20 cellular contexts compared by ENCODE assay signal in genomic region chr7:32477649-32477980, GRCh38.
"Had no signal": no experiment of that assay in that cellular context is flagged by ENCODE, and none has a peak within 500 bp of the region (broad histone marks: within the 10 kb centered on the region; RNA-seq: fewer than 3 reads in every experiment).

No MANE protein-coding gene starts in this region.

- H3K36me3 ChIP-seq: left lung, lower lobe of right lung, right lobe of liver, transverse colon had no signal

- ATAC-seq: activated CD4-positive, alpha-beta T cell treated with anti-CD3 and anti-CD28 coated beads for 36 hours; activated T-cell treated with anti-CD3 and anti-CD28 coated beads, Interleukin-2, amount 50 U/mL, for 72 hours; body of pancreas; left lung; lower lobe of right lung; mucosa of descending colon; natural killer cell treated with Interleukin-12 subunit alpha and Interleukin-12 subunit beta and Interleukin-15 and Interleukin-18, amount 100 ng/mL, for 72 hours; right lobe of liver had no signal

- H3K4me1 ChIP-seq: left lung, lower lobe of right lung, right lobe of liver, transverse colon had no signal

- H3K4me3 ChIP-seq: body of pancreas, left lung, lower lobe of right lung, mucosa of descending colon, right lobe of liver, testis, transverse colon had no signal

- H3K27me3 ChIP-seq: body of pancreas, right lobe of liver, testis, transverse colon had no signal

- H3K27ac ChIP-seq: body of pancreas, left lung, lower lobe of right lung, right lobe of liver, testis, transverse colon had no signal

- H3K9me3 ChIP-seq: body of pancreas, left lung, lower lobe of right lung, mucosa of descending colon, right lobe of liver, testis, transverse colon had no signal

- DNase-seq: activated CD4-positive, alpha-beta T cell treated with anti-CD3 and anti-CD28 coated beads for 36 hours; activated CD4-positive, CD25-positive, alpha-beta regulatory T cell; activated naive CD4-positive, alpha-beta T cell; activated T-cell treated with anti-CD3 and anti-CD28 coated beads for 4 hours; activated T-cell treated with anti-CD3 and anti-CD28 coated beads, Interleukin-2, amount 50 U/mL, for 72 hours; anterior cingulate cortex; body of pancreas; central memory CD4-positive, alpha-beta T cell; erythroblast; foreskin melanocyte; left lung; lower lobe of right lung; mucosa of descending colon; right lobe of liver; stimulated activated CD4-positive, alpha-beta T cell treated with anti-CD3 and anti-CD28 coated beads, Interleukin-2, amount 100 ng/mL, for 48 hours; stimulated activated naive CD4-positive, alpha-beta T cell treated with Interleukin-2 at 50 U/mL for 16 hours; T-helper 2 cell; testis; transverse colon had no signal
